ENCODE assay signal across 26 cellular contexts in genomic region chr2:136823291-136823690, GRCh38. TPM values are rescaled to one million over a fixed set of nuclear protein-coding genes. Genes with fewer than 3 reads are reported as not detected.
A peak's percentile ranks its signal among the peaks of the same experiment; 100 is the strongest.
DNase-seq lines count a peak whose midpoint lies in the region; ATAC-seq, FAIRE-seq and TF ChIP-seq lines count a peak whose summit lies in the region.
"Had no signal": no experiment of that assay in that cellular context is flagged by ENCODE, and none has a peak within 500 bp of the region (broad histone marks: within the 10 kb centered on the region; RNA-seq: fewer than 3 reads in every experiment).

No MANE protein-coding gene starts in this region.

- dilution Hi-C loops in IMR-90 (cut with HindIII; ENCODE audit: low sequenced_read_pairs, unreplicated experiment), result no loop called here

- no peak overlapping the region for H2AFZ ChIP-seq in HepG2 (ENCODE audit: low read length)
- H2AFZ ChIP-seq in IMR-90 (replicated peaks; ENCODE audit: low read length, poor library complexity), result no peak overlapping the region
- H2AFZ ChIP-seq in K562 (ENCODE audit: low read depth, low read length), result no peak overlapping the region

- TF ChIP-seq POLR2A in HepG2 (IDR thresholded peaks at IDR 0.05; ENCODE audit: insufficient read depth in 1 of 2, low read depth in 2 of 2, low read length in 2 of 2), result no peak
- no peak for TF ChIP-seq POLR2A in right lobe of liver (IDR thresholded peaks at IDR 0.05)
- TF ChIP-seq POLR2A in IMR-90 (IDR thresholded peaks at IDR 0.05; ENCODE audit: low read depth, low read length), result no peak
- no peak for TF ChIP-seq POLR2A in K562 (conservative IDR thresholded peaks at IDR 0.05)

- intact Hi-C loops in HepG2 (cut with micrococcal nuclease; ENCODE audit: unreplicated experiment) (no loop called here), right lobe of liver (cut with DNase I) (no loop called here), IMR-90 (cut with micrococcal nuclease) (no loop called here), K562 (cut with micrococcal nuclease) (no loop called here)

- TF ChIP-seq EP300 in HepG2 (IDR thresholded peaks at IDR 0.05; ENCODE audit: low read depth in 2 of 2, low read length in 2 of 2) (no peak), HepG2 (CRISPR knock-in tag; IDR thresholded peaks at IDR 0.05; ENCODE audit: borderline replicate concordance) (no peak), K562 (IDR thresholded peaks at IDR 0.05; ENCODE audit: low read length) (no peak)

- no peak overlapping the region for H4K8ac ChIP-seq in IMR-90 (ENCODE audit: low read depth in 2 of 2, low read length in 2 of 2)

- H4K5ac ChIP-seq in IMR-90 (ENCODE audit: low read depth, low read length), result no peak overlapping the region

- no peak overlapping the region for H2AK5ac ChIP-seq in IMR-90 (ENCODE audit: low read depth, low read length)

- no peaks in the 10 kb centered on the region for H3K36me3 ChIP-seq in HepG2 (replicated peaks in 1 of 2; ENCODE audit: control insufficient read depth in 1 of 2, insufficient read depth in 2 of 2, low read length in 2 of 2)
- no peaks in the 10 kb centered on the region for H3K36me3 ChIP-seq in right lobe of liver
- H3K36me3 ChIP-seq in IMR-90 (ENCODE audit: control insufficient read depth, insufficient read depth, low read length), result no peaks in the 10 kb centered on the region
- no peaks in the 10 kb centered on the region for H3K36me3 ChIP-seq in K562 (ENCODE audit: control insufficient read depth, insufficient read depth, low read length)
- H3K36me3 ChIP-seq: BE2C, BLaER1 had no signal

- H2BK5ac ChIP-seq in IMR-90 (ENCODE audit: low read depth, low read length, poor library complexity, severe bottlenecking), result no peak overlapping the region

- no peaks in the 10 kb centered on the region for H3K79me1 ChIP-seq in IMR-90 (ENCODE audit: low read depth in 1 of 2, low read length in 2 of 2)

- POLR2A ChIA-PET in HepG2 (lab: Yijun Ruan, JAX), result no interaction called here
- POLR2A ChIA-PET in IMR-90 (lab: Charles Lee; ENCODE audit: unreplicated experiment), result no interaction called here
- POLR2A ChIA-PET in K562 (lab: Yijun Ruan, JAX), result no interaction called here

- H3K4ac ChIP-seq in IMR-90 (ENCODE audit: low read depth, low read length), result no peak overlapping the region

- in situ Hi-C loops in HepG2 (cut with HindIII; ENCODE audit: extremely low pct_ligation_motif_present, low pct_unique_long_range_greater_than_20kb) (no loop called here), IMR-90 (cut with MboI; ENCODE audit: low sequenced_read_pairs) (no loop called here), K562 (cut with MboI) (no loop called here)

- DNase-seq in HepG2 (ENCODE audit: low spot score), result no peak
- no peak for DNase-seq in right lobe of liver
- no peak for DNase-seq in IMR-90
- DNase-seq in K562 (ENCODE audit: extremely low read depth in 1 of 4, low spot score in 3 of 4), result no peak
- DNase-seq: 8988T; ACHN; BE2C; C1 segment of cervical spinal cord; CD4-positive, alpha-beta memory T cell; CD4-positive, CD25-positive, alpha-beta regulatory T cell; CD8-positive, alpha-beta memory T cell; COR-L47; DMS79 treated with DMSO at 0.1 percent for 48 hours; GF-D8 had no signal

- H3K27me3 Mint-ChIP-seq in nephron (ENCODE audit: low read depth), result peaks cover 4% of the 10 kb centered on the region
- H3K27me3 Mint-ChIP-seq: CD4-positive, alpha-beta memory T cell; CD8-positive, alpha-beta memory T cell had no signal

- H4K20me1 ChIP-seq in HepG2 (ENCODE audit: insufficient read depth, low read length) (no peaks in the 10 kb centered on the region), IMR-90 (ENCODE audit: insufficient read depth, low read length) (no peaks in the 10 kb centered on the region), K562 (replicated peaks; ENCODE audit: control insufficient read depth, insufficient read depth, low read length) (no peaks in the 10 kb centered on the region)
- H4K20me1 ChIP-seq: BLaER1 had no signal

- H3K9me1 ChIP-seq in IMR-90 (ENCODE audit: insufficient read depth, low read length) (no peaks in the 10 kb centered on the region), K562 (ENCODE audit: control insufficient read depth, insufficient read depth, low read length) (no peaks in the 10 kb centered on the region)

- H3K4me3 Mint-ChIP-seq in nephron, result peak overlapping the region in 2 of 3 experiments; percentile 4 to 15
- H3K4me3 Mint-ChIP-seq: CD14-positive monocyte; CD4-positive, alpha-beta memory T cell; CD4-positive, CD25-positive, alpha-beta regulatory T cell; CD8-positive, alpha-beta memory T cell had no signal

- TF ChIP-seq CTCF in HepG2 (CRISPR knock-in tag; IDR thresholded peaks at IDR 0.05) (no peak), right lobe of liver (IDR thresholded peaks at IDR 0.05) (no peak), IMR-90 (conservative IDR thresholded peaks at IDR 0.05; ENCODE audit: low read depth, low read length) (no peak), K562 (IDR thresholded peaks at IDR 0.05 in 2 of 3, conservative IDR thresholded peaks at IDR 0.05 in 1 of 3; ENCODE audit: insufficient read depth in 2 of 3, low read depth in 1 of 3, low read length in 3 of 3) (no peak), nephron (IDR thresholded peaks at IDR 0.05; ENCODE audit: unreplicated experiment in 3 of 3) (no peak)

- H2AK9ac ChIP-seq in IMR-90 (replicated peaks; ENCODE audit: low read depth, low read length, poor library complexity), result no peak overlapping the region

- no peaks in the 10 kb centered on the region for H3K4me1 ChIP-seq in HepG2 (ENCODE audit: insufficient read depth, low read length)
- no peaks in the 10 kb centered on the region for H3K4me1 ChIP-seq in right lobe of liver
- H3K4me1 ChIP-seq in IMR-90 (ENCODE audit: control insufficient read depth, insufficient read depth, low read length), result no peaks in the 10 kb centered on the region
- no peaks in the 10 kb centered on the region for H3K4me1 ChIP-seq in K562 (replicated peaks in 1 of 2; ENCODE audit: control insufficient read depth in 2 of 2, insufficient read depth in 2 of 2, low read length in 2 of 2)
- H3K4me1 ChIP-seq: BE2C, BLaER1 had no signal

- BruUV-seq in HepG2 (replicated peaks; lab: Mats Ljungman, UMichigan) (no TSS peak), IMR-90 (replicated peaks; lab: Mats Ljungman, UMichigan) (no TSS peak), K562 (replicated peaks; lab: Mats Ljungman, UMichigan) (no TSS peak)

- no peak overlapping the region for H3K18ac ChIP-seq in IMR-90 (ENCODE audit: low read depth, low read length)

- no peak overlapping the region for H3K27ac ChIP-seq in HepG2 (ENCODE audit: extremely low read length, insufficient read depth, low read length)
- no peak overlapping the region for H3K27ac ChIP-seq in right lobe of liver
- H3K27ac ChIP-seq in IMR-90 (ENCODE audit: insufficient read depth, low read length), result no peak overlapping the region
- no peak overlapping the region for H3K27ac ChIP-seq in K562 (ENCODE audit: extremely low read depth, low read depth, low read length)
- H3K27ac ChIP-seq: BLaER1 had no signal

- H3K56ac ChIP-seq in IMR-90 (ENCODE audit: extremely low read depth, insufficient read depth, low read length), result no peak overlapping the region

- ATAC-seq in HepG2 (no peak), right lobe of liver (no peak), IMR-90 (ENCODE audit: low read depth) (no peak), K562 (no peak), HG02610 (IDR thresholded peaks at IDR 0.05; ENCODE audit: unreplicated experiment) (no peak), HG03159 (IDR thresholded peaks at IDR 0.05; ENCODE audit: unreplicated experiment) (no peak), GM18868 (IDR thresholded peaks at IDR 0.05; ENCODE audit: unreplicated experiment) (no peak)

- H4K91ac ChIP-seq in IMR-90 (ENCODE audit: insufficient read depth, low read depth, low read length), result no peak overlapping the region

- H3K4me1 Mint-ChIP-seq in nephron, result no peaks in the 10 kb centered on the region
- H3K4me1 Mint-ChIP-seq: CD14-positive monocyte; CD4-positive, alpha-beta memory T cell; CD4-positive, CD25-positive, alpha-beta regulatory T cell; CD8-positive, alpha-beta memory T cell had no signal

- H2BK15ac ChIP-seq in IMR-90 (ENCODE audit: low read depth, low read length), result no peak overlapping the region

- H3K36me3 Mint-ChIP-seq in nephron (ENCODE audit: low read depth), result no peaks in the 10 kb centered on the region
- H3K36me3 Mint-ChIP-seq: CD14-positive monocyte; CD4-positive, alpha-beta memory T cell; CD4-positive, CD25-positive, alpha-beta regulatory T cell; CD8-positive, alpha-beta memory T cell had no signal

- no peak overlapping the region for H3K23ac ChIP-seq in IMR-90 (ENCODE audit: low read depth, low read length)

- H3K4me2 ChIP-seq in HepG2 (ENCODE audit: low read depth, low read length) (no peak overlapping the region), IMR-90 (ENCODE audit: low read depth, low read length) (no peak overlapping the region), K562 (ENCODE audit: insufficient read depth, low read length) (no peak overlapping the region)
- H3K4me2 ChIP-seq: BLaER1 had no signal

- H3K4me3 ChIP-seq in HepG2 (replicated peaks in 1 of 3; ENCODE audit: insufficient read depth in 1 of 3, low read depth in 2 of 3, low read length in 3 of 3) (no peak overlapping the region), right lobe of liver (no peak overlapping the region), IMR-90 (ENCODE audit: insufficient read depth, low read depth, low read length) (no peak overlapping the region), K562 (no peak overlapping the region)
- H3K4me3 ChIP-seq: BLaER1 had no signal

- H3K9me3 Mint-ChIP-seq in nephron, result no peaks in the 10 kb centered on the region
- H3K9me3 Mint-ChIP-seq: CD14-positive monocyte; CD4-positive, alpha-beta memory T cell had no signal

- H3K14ac ChIP-seq in IMR-90 (replicated peaks; ENCODE audit: low read depth, low read length), result no peak overlapping the region

- H3K9me3 ChIP-seq in HepG2 (ENCODE audit: low read length), result no peaks in the 10 kb centered on the region
- no peaks in the 10 kb centered on the region for H3K9me3 ChIP-seq in right lobe of liver
- peaks cover 4% of the 10 kb centered on the region for H3K9me3 ChIP-seq in IMR-90 (ENCODE audit: control insufficient read depth, insufficient read depth, low read length)
- H3K9me3 ChIP-seq in K562 (replicated peaks; ENCODE audit: control insufficient read depth, insufficient read depth, low read depth, low read length), result no peaks in the 10 kb centered on the region
- H3K9me3 ChIP-seq: BE2C, BLaER1 had no signal

- H3K27me3 ChIP-seq in HepG2 (ENCODE audit: control insufficient read depth in 1 of 2, insufficient read depth in 2 of 2, low read length in 2 of 2), result no peaks in the 10 kb centered on the region
- no peaks in the 10 kb centered on the region for H3K27me3 ChIP-seq in right lobe of liver
- H3K27me3 ChIP-seq in IMR-90 (ENCODE audit: control insufficient read depth, insufficient read depth, low read length), result no peaks in the 10 kb centered on the region
- H3K27me3 ChIP-seq in K562 (ENCODE audit: control insufficient read depth in 2 of 2, insufficient read depth in 2 of 2, low read length in 2 of 2), result no peaks in the 10 kb centered on the region
- H3K27me3 ChIP-seq: BE2C, BLaER1 had no signal

- WGBS in HepG2 (ENCODE audit: low lambda C conversion rate), result 42% methylated on average over 7 of the region's 7 CpGs
- 56% methylated on average over 7 of the region's 7 CpGs for WGBS in right lobe of liver (ENCODE audit: insufficient coverage, low coverage, low lambda C conversion rate, missing lambda C conversion rate)
- WGBS in IMR-90 (ENCODE audit: extremely low coverage in 2 of 2, insufficient read length in 1 of 2), 2 experiments, result 52% methylated on average over 2 of the region's 7 CpGs; no CpG with 5 or more reads in 1 of the 2 experiments
- 0% methylated on average over 7 of the region's 7 CpGs for WGBS in K562 (ENCODE audit: insufficient coverage, low coverage, missing lambda C conversion rate)

- FAIRE-seq in HepG2 (lab: Jason Lieb, UNC) (no peak), K562 (lab: Jason Lieb, UNC) (no peak)
- FAIRE-seq: A204.1, G401.6, GM12891, GM19239 had no signal

- H3K9ac ChIP-seq in HepG2 (ENCODE audit: insufficient read depth, low read depth, low read length) (no peak overlapping the region), IMR-90 (ENCODE audit: low read depth, low read length) (no peak overlapping the region), K562 (ENCODE audit: insufficient read depth in 1 of 2, low read depth in 2 of 2, low read length in 2 of 2) (no peak overlapping the region)
- H3K9ac ChIP-seq: BLaER1 had no signal

- no peaks in the 10 kb centered on the region for H3K79me2 ChIP-seq in HepG2 (ENCODE audit: insufficient read depth, low read length)
- H3K79me2 ChIP-seq in K562 (ENCODE audit: control insufficient read depth, insufficient read depth, low read length), result no peaks in the 10 kb centered on the region

- peak overlapping the region in 1 of 3 experiments; percentile 31 for H3K27ac Mint-ChIP-seq in nephron
- H3K27ac Mint-ChIP-seq: CD14-positive monocyte; CD4-positive, alpha-beta memory T cell; CD4-positive, CD25-positive, alpha-beta regulatory T cell had no signal

- no peak for TF ChIP-seq RAD21 in HepG2 (CRISPR knock-in tag; IDR thresholded peaks at IDR 0.05)
- TF ChIP-seq RAD21 in IMR-90 (IDR thresholded peaks at IDR 0.05; ENCODE audit: low read length), result no peak
- no peak for TF ChIP-seq RAD21 in K562 (CRISPR knock-in tag; conservative IDR thresholded peaks at IDR 0.05 in 1 of 2, IDR thresholded peaks at IDR 0.05 in 1 of 2)

- CTCF ChIA-PET in HepG2 (lab: Yijun Ruan, JAX; ENCODE audit: low intra/inter-chr PET ratio, low total read pairs), result no interaction called here
- CTCF ChIA-PET in IMR-90 (lab: Yijun Ruan, JAX), result no interaction called here
- CTCF ChIA-PET in K562 (lab: Yijun Ruan, JAX; ENCODE audit: low intra/inter-chr PET ratio), result no interaction called here

- no peak overlapping the region for H2BK120ac ChIP-seq in IMR-90 (ENCODE audit: low read depth, low read length)

- no peak overlapping the region for H2BK20ac ChIP-seq in IMR-90 (ENCODE audit: low read depth, low read length)

RNA-seq across cellular contexts. Expression of gene THSD7B, which starts 57.9 kb away (rescaled TPM):
- total RNA-seq in HepG2 (2016; rRNA removed; fragmentation: Illumina TruSeq; extraction: Trizol) (0.02 TPM in 1 of 2 replicates, not detected in the other), right lobe of liver (under 1 TPM; 0.07 to 0.89 (median 0.24) TPM), IMR-90 (2012; rRNA removed) (not detected in 2 replicates), K562 (2014; rRNA removed) (not detected in 2 replicates), K562 (2014; rRNA removed; fragmentation: Illumina TruSeq; extraction: Trizol) (not detected in 2 replicates), K562 (2015; rRNA removed; fragmentation: Illumina TruSeq; extraction: Trizol) (not detected in 2 replicates), K562 (2021) (not detected in 2 replicates)
- total RNA-seq in HepG2 (2016; cell fraction: cytosol; rRNA removed; fragmentation: Illumina TruSeq; extraction: Trizol; ENCODE audit: low read depth), result not detected in 2 replicates
- 0.03 TPM in 1 of 2 replicates, not detected in the other for total RNA-seq in HepG2 (2016; cell fraction: insoluble cytoplasmic fraction; rRNA removed; fragmentation: Illumina TruSeq; extraction: Trizol)
- not detected in 2 replicates for total RNA-seq in HepG2 (2016; cell fraction: membrane; rRNA removed; fragmentation: Illumina TruSeq; extraction: Trizol)
- not detected in 2 replicates for total RNA-seq in HepG2 (2016; cell fraction: nucleus; rRNA removed; fragmentation: Illumina TruSeq; extraction: Trizol)
- polyA plus RNA-seq in HepG2 (2011; rRNA removed) (not detected in 2 replicates), IMR-90 (2012; rRNA removed) (not detected in 2 replicates), K562 (2011; rRNA removed) (not detected in 2 replicates), K562 (2014; fragmentation: Illumina TruSeq; extraction: Trizol) (not detected in 2 replicates), K562 (2014; fragmentation: Nextera tagmentation; extraction: Ambion mirVana) (not detected), K562 (2014; rRNA removed) (not detected in 2 replicates)
- polyA plus RNA-seq in HepG2 (2011; cell fraction: cytosol; rRNA removed), result not detected in 2 replicates
- not detected in 2 replicates for polyA plus RNA-seq in HepG2 (2011; cell fraction: nucleus; rRNA removed)
- polyA plus RNA-seq in HepG2 (2012), result not detected in 2 replicates
- not detected in 2 replicates for polyA plus RNA-seq in HepG2 (2016; cell fraction: cytosol; fragmentation: Illumina TruSeq; extraction: Trizol; ENCODE audit: low read depth)
- polyA plus RNA-seq in HepG2 (2016; cell fraction: insoluble cytoplasmic fraction; fragmentation: Illumina TruSeq; extraction: Trizol; ENCODE audit: low read depth), result not detected in 2 replicates
- polyA plus RNA-seq in HepG2 (2016; cell fraction: membrane; fragmentation: Illumina TruSeq; extraction: Trizol; ENCODE audit: low read depth), result not detected in 2 replicates
- polyA plus RNA-seq in HepG2 (2016; cell fraction: nucleus; fragmentation: Illumina TruSeq; extraction: Trizol; ENCODE audit: insufficient read depth, low read depth), result not detected in 2 replicates
- polyA minus RNA-seq in HepG2 (2011; rRNA and poly(A)+ RNA removed; ENCODE audit: low replicate concordance), result 0.09 TPM in 1 of 2 replicates, not detected in the other
- polyA minus RNA-seq in HepG2 (2011; cell fraction: cytosol; rRNA and poly(A)+ RNA removed), result not detected in 2 replicates
- polyA minus RNA-seq in HepG2 (2011; cell fraction: nucleus; rRNA and poly(A)+ RNA removed), result not detected in 2 replicates
- not detected in 2 replicates for polyA plus RNA-seq in IMR-90 (2012; cell fraction: cytosol; rRNA removed)
- not detected in 2 replicates for polyA plus RNA-seq in IMR-90 (2012; cell fraction: nucleus; rRNA removed; ENCODE audit: low replicate concordance)
- total RNA-seq in K562 (2011; cell fraction: chromatin; rRNA removed; ENCODE audit: low replicate concordance), result not detected in 2 replicates
- total RNA-seq in K562 (2011; cell fraction: nucleolus; rRNA removed), result not detected in 2 replicates
- total RNA-seq in K562 (2011; cell fraction: nucleoplasm; rRNA removed), result not detected in 2 replicates
- not detected in 2 replicates for polyA plus RNA-seq in K562 (2011; cell fraction: cytosol; rRNA removed)
- not detected in 2 replicates for polyA plus RNA-seq in K562 (2011; cell fraction: nucleus; rRNA removed)
- not detected in 2 replicates for polyA plus RNA-seq in K562 (2012)
- not detected in 2 replicates for polyA minus RNA-seq in K562 (2011; rRNA and poly(A)+ RNA removed)
- not detected in 2 replicates for polyA minus RNA-seq in K562 (2011; cell fraction: cytosol; rRNA and poly(A)+ RNA removed)
- not detected in 2 replicates for polyA minus RNA-seq in K562 (2011; cell fraction: nucleus; rRNA and poly(A)+ RNA removed)
- total RNA-seq: A673; CD4-positive, alpha-beta memory T cell; CD4-positive, CD25-positive, alpha-beta regulatory T cell; CD8-positive, alpha-beta memory T cell had no signal
- polyA plus RNA-seq: AG04450; CD14-positive monocyte; CD4-positive, alpha-beta memory T cell; CD4-positive, CD25-positive, alpha-beta regulatory T cell; CD8-positive, alpha-beta memory T cell had no signal

Comparison
In these comparisons a context has a peak if more than half of its experiments do, and no peak if none do; other contexts are left out.
1. Of the 241 proteins assayed by ChIP-seq in both HepG2 and K562: peak only in HepG2: MAFF and MAFK; only in K562: none; in both: none; in neither: 239.